1 cellular context compared by ENCODE assay signal in genomic region chr1:19648239-19648638, GRCh38.
TF ChIP-seq lines count a peak whose summit lies in the region.

No MANE protein-coding gene starts in this region.

TF ChIP-seq in IMR-90, 13 proteins besides CTCF, POLR2A, EP300 and RAD21 (continued from another document):
- TF ChIP-seq BHLHE40 (IDR thresholded peaks at IDR 0.05; ENCODE audit: low read depth, low read length): no peak
- no peak for TF ChIP-seq ELK1 (IDR thresholded peaks at IDR 0.05; ENCODE audit: borderline replicate concordance, low read depth, low read length)
- TF ChIP-seq MXI1 (IDR thresholded peaks at IDR 0.05; ENCODE audit: borderline replicate concordance, low read depth, low read length): no peak
- TF ChIP-seq MAZ (IDR thresholded peaks at IDR 0.05; ENCODE audit: borderline replicate concordance, low read depth, low read length): no peak
- TF ChIP-seq CEBPB (IDR thresholded peaks at IDR 0.05; ENCODE audit: low read depth, low read length): no peak
TF ChIP-seq in IMR-90: peak in this region for 0.
